Comparison of ENCODE assay signal across 16 cellular contexts in the genomic region with DNA sequence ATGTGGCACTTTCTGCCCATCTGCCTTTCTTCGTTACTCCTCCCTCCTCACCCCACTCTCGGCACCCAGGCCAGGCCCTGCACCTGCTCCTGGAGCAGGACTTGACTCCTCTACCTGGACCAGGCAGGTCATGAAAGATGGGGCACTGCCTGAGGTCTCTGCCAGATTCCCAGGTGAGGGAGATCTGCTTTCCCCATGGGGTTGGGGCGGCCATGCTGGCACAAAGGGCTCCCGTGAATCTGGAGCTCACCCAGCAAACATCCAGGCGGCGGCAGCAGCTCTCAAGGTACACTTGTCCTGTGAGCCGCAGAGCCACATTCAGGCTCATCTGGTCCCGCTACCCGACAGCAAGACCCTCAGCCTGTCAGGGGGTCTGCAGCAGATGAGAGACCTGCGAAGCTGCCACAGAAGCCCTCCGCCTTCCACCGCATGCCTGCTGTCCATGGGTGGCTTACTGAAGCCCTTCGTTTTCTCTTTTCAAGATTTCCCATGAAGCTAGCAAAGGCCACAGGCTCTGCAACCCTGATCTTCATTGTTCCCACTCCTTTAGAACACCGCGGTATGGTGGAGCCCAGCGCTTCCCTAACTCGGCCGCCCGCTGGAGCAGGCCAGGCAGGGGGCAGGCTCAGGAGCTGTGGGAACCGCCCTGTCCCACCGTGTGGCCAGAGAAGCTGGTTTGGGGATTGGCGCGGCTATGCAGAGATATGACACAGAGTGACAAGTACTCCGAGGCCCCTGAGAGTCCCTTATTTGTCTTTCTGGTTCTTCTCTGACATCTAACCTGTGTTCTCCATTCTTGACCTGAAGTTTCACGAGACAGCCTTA. TPM values are rescaled to one million over a fixed set of nuclear protein-coding genes. Genes with fewer than 3 reads are reported as not detected.
DNase-seq lines count a peak whose midpoint lies in the region; ATAC-seq and TF ChIP-seq lines count a peak whose summit lies in the region.
"Had no signal": no experiment of that assay in that cellular context is flagged by ENCODE, and none has a peak within 500 bp of the region (broad histone marks: within the 10 kb centered on the region; RNA-seq: fewer than 3 reads in every experiment).

No MANE protein-coding gene starts in this region.

- peak; percentile 41 to 43 for ATAC-seq in right cardiac atrium
- ATAC-seq in left colon: no peak

- H3K27ac Mint-ChIP-seq in chondrocyte (ENCODE audit: unreplicated experiment): peak overlapping the region; percentile 12
- H3K27ac Mint-ChIP-seq: IgD-negative memory B cell had no signal

- peaks cover 9% of the 10 kb centered on the region for H3K36me3 Mint-ChIP-seq in chondrocyte (ENCODE audit: low read depth)

- no peaks in the 10 kb centered on the region for H3K9me3 ChIP-seq in right cardiac atrium (ENCODE audit: control insufficient read depth, low read length)
- no peaks in the 10 kb centered on the region for H3K9me3 ChIP-seq in spleen
- H3K9me3 ChIP-seq: BE2C had no signal

- no peak overlapping the region for H3K4me3 Mint-ChIP-seq in chondrocyte (ENCODE audit: unreplicated experiment)
- H3K4me3 Mint-ChIP-seq: IgD-negative memory B cell had no signal

- H3K27ac ChIP-seq in right cardiac atrium (ENCODE audit: low read length) (no peak overlapping the region), spleen (no peak overlapping the region)

- 78% methylated on average over 25 of the region's 25 CpGs for WGBS in right cardiac atrium
- 92 to 95% (median 93%) methylated on average over 25 of the region's 25 CpGs for WGBS in spleen, 5 donors

- H3K4me1 ChIP-seq in right cardiac atrium (ENCODE audit: control insufficient read depth, insufficient read depth, low read length): no peaks in the 10 kb centered on the region
- H3K4me1 ChIP-seq in spleen: peaks cover 0 to 7% (median 0%) of the 10 kb centered on the region in 6 donors
- H3K4me1 ChIP-seq: BE2C had no signal

- no peaks in the 10 kb centered on the region for H3K27me3 Mint-ChIP-seq in chondrocyte (ENCODE audit: low read depth)
- H3K27me3 Mint-ChIP-seq: IgD-negative memory B cell had no signal

- TF ChIP-seq CTCF in chondrocyte (IDR thresholded peaks at IDR 0.05) (no peak), spleen (IDR thresholded peaks at IDR 0.05 in 8 of 11, conservative IDR thresholded peaks at IDR 0.05 in 3 of 11) (no peak)

- no peak for TF ChIP-seq POLR2A in spleen (IDR thresholded peaks at IDR 0.05)

- H3K27me3 ChIP-seq in H7 (ENCODE audit: control insufficient read depth, insufficient read depth, low read length): no peaks in the 10 kb centered on the region
- no peaks in the 10 kb centered on the region for H3K27me3 ChIP-seq in right cardiac atrium (ENCODE audit: control insufficient read depth, insufficient read depth)
- H3K27me3 ChIP-seq in spleen (replicated peaks in 1 of 7): no peaks in the 10 kb centered on the region
- H3K27me3 ChIP-seq: BE2C had no signal

- no peak overlapping the region for H3K4me3 ChIP-seq in H7 (ENCODE audit: insufficient read depth, low read depth, low read length)
- no peak overlapping the region for H3K4me3 ChIP-seq in right cardiac atrium (ENCODE audit: low read length)
- no peak overlapping the region for H3K4me3 ChIP-seq in spleen

- no peaks in the 10 kb centered on the region for H3K9me3 Mint-ChIP-seq in chondrocyte (ENCODE audit: low read depth)
- H3K9me3 Mint-ChIP-seq: IgD-negative memory B cell had no signal

- no peaks in the 10 kb centered on the region for H3K4me1 Mint-ChIP-seq in chondrocyte (ENCODE audit: low read depth)

- intact Hi-C loops in right cardiac atrium (cut with DNase I) (no loop called here), spleen (cut with DNase I; ENCODE audit: low total_unique reads) (no loop called here), left colon (cut with DNase I, micrococcal nuclease) (no loop called here)

- DNase-seq in H7 (peak; percentile 76), chondrocyte (ENCODE audit: low spot score) (peak; percentile 72), right cardiac atrium (peak in 1 of 3 donors; percentile 64), spleen (peak; percentile 64), OCI-M2 (lab: John Stamatoyannopoulos, UW; ENCODE audit: unreplicated experiment) (no peak), CD1c-positive myeloid dendritic cell (ENCODE audit: extremely low spot score) (no peak), left colon (no peak)
- DNase-seq: BE2C, DMS 273 treated with DMSO at 0.1 percent for 48 hours, HCEC 1CT, NCI-H1417, NCI-H2029 treated with DMSO at 0.1 percent for 48 hours, RPMI8226 had no signal

- peaks cover 5% of the 10 kb centered on the region for H3K36me3 ChIP-seq in H7 (replicated peaks; ENCODE audit: control insufficient read depth, insufficient read depth, low read length)
- H3K36me3 ChIP-seq in spleen: peaks cover 0 to 39% (median 20%) of the 10 kb centered on the region in 6 donors

RNA-seq across cellular contexts. Expression of a gene that starts 8.7 kb away (rescaled TPM):
- 0.44 TPM in 1 of 2 replicates, not detected in the other for total RNA-seq in H7 (2014; rRNA removed; shearing (Covaris generic))
- not detected in 3 replicates for total RNA-seq in chondrocyte
- 10 to 100 TPM in 3 of 4 donors, 1 to 10 TPM in 1; 6.3 to 51.1 (median 30.8) TPM for total RNA-seq in right cardiac atrium
- 47.6 TPM for polyA plus RNA-seq in right cardiac atrium
- not detected for total RNA-seq in spleen
- under 1 TPM in 1 of 3 donors, not detected in 2; 0.10 TPM for polyA plus RNA-seq in spleen
- total RNA-seq in left colon: not detected
- total RNA-seq: HT1080, SK-MEL-5 had no signal
- polyA plus RNA-seq: IgD-negative memory B cell had no signal

RNA-seq across cellular contexts. Expression of a gene that starts 17.9 kb away (rescaled TPM):
- 3.3 and 4.4 TPM in 2 replicates for total RNA-seq in H7 (2014; rRNA removed; shearing (Covaris generic))
- total RNA-seq in chondrocyte (8.0 to 10.4 TPM (median 9.6 TPM) in 3 replicates), right cardiac atrium (1 to 10 TPM; 8.1 to 9.8 (median 8.6) TPM), spleen (1 to 10 TPM; 2.8 to 8.9 (median 5.7) TPM), left colon (1 to 10 TPM; 3.7 to 3.8 TPM)
- polyA plus RNA-seq in right cardiac atrium (6.1 TPM), spleen (1 to 10 TPM; 1.2 to 2.6 (median 1.8) TPM)

RNA-seq across cellular contexts. Expression of a gene that starts 18.1 kb away (rescaled TPM):
- 93.4 and 112 TPM in 2 replicates for total RNA-seq in H7 (2014; rRNA removed; shearing (Covaris generic))
- total RNA-seq in chondrocyte: 79.7 to 95.5 TPM (median 81.5 TPM) in 3 replicates
- total RNA-seq in right cardiac atrium: 100 to 1,000 TPM; 370 to 452 (median 422) TPM
- 605 TPM for polyA plus RNA-seq in right cardiac atrium
- 100 to 1,000 TPM in 6 of 7 donors, 10 to 100 TPM in 1; 91.9 to 135 (median 122) TPM for total RNA-seq in spleen
- polyA plus RNA-seq in spleen: 10 to 100 TPM; 58.6 to 86.0 (median 62.3) TPM
- 100 to 1,000 TPM; 331 to 370 TPM for total RNA-seq in left colon

Comparison
In these comparisons a context has a peak if more than half of its experiments do, and no peak if none do; other contexts are left out.
1. DNase-seq: peak in H7 (single experiment), chondrocyte (single experiment) and spleen (single experiment); none in OCI-M2 (single experiment), CD1c-positive myeloid dendritic cell (single experiment) and left colon (0 of 2).